Comparison of ENCODE assay signal across 9 cellular contexts in the genomic region with DNA sequence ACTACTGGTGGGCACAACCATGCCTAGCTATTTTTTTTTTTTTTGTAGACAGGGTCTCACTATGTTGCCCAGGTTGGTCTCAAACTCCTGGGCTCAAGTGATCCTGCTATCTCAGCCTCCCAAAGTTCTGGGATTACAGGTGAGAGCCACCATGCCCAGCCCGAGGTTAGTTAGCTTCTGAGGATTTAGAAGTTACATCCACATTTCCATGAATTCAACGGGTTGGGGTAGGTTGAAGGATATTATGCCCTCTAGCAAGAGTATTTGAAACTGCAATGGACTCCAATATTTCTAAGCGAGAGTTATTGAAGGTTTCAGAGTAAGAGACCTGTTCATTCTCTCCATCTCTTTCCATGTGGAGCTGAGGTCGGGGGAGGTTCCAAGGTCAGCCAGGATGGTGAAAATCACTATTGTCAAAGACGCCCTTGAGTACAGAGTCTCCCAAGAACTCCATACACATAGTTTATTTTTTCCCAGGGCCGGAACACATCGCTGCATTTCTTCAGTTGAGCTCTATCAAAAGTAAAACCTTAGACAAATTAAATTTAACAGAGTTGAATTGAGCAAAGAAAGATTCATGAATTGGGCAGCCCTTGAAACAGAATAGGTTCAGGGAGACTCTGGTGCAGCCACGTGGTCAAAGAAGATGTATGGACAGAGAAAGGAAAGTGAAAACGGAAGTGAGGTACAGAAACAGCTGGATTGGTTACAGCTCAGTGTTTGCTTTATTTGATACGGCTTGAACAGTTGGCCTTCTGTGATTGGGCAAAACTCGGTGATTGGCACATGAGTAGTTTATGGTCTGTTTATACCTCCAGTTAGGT. TPM values are rescaled to one million over a fixed set of nuclear protein-coding genes. Genes with fewer than 3 reads are reported as not detected.
DNase-seq lines count a peak whose midpoint lies in the region; ATAC-seq and TF ChIP-seq lines count a peak whose summit lies in the region.
"Had no signal": no experiment of that assay in that cellular context is flagged by ENCODE, and none has a peak within 500 bp of the region (broad histone marks: within the 10 kb centered on the region; RNA-seq: fewer than 3 reads in every experiment).

No MANE protein-coding gene starts in this region.

- no peak overlapping the region for H3K4me3 ChIP-seq in AG04450 (ENCODE audit: low read depth, low read length)
- H3K4me3 ChIP-seq in OCI-LY3 (ENCODE audit: low read length): no peak overlapping the region
- H3K4me3 ChIP-seq in epithelial cell of proximal tubule (ENCODE audit: low read depth, low read length): no peak overlapping the region

- no peak overlapping the region for H4K91ac ChIP-seq in H9 (ENCODE audit: insufficient read length, low read depth, low read length)

- no peaks in the 10 kb centered on the region for H3K23me2 ChIP-seq in H9 (ENCODE audit: insufficient read length, low read depth, low read length, poor library complexity, severe bottlenecking)

- no peaks in the 10 kb centered on the region for H3K4me1 ChIP-seq in H9 (ENCODE audit: insufficient read depth, low read length)
- peaks cover 14% of the 10 kb centered on the region for H3K4me1 ChIP-seq in OCI-LY3 (ENCODE audit: low read length)

- peaks cover 0 to 2% (median 0%) of the 10 kb centered on the region in 3 experiments; a peak in 3 of 7 replicates for H3K36me3 Mint-ChIP-seq in H9 (ENCODE audit: insufficient read depth in 1 of 3, low read depth in 3 of 3)
- peaks cover 0 to 8% (median 2%) of the 10 kb centered on the region in 3 donors for H3K36me3 Mint-ChIP-seq in naive thymus-derived CD8-positive, alpha-beta T cell

- H3K27me3 ChIP-seq in AG04450 (ENCODE audit: control insufficient read depth, insufficient read depth, low read length) (no peaks in the 10 kb centered on the region), H9 (ENCODE audit: insufficient read depth, low read length) (no peaks in the 10 kb centered on the region), OCI-LY3 (ENCODE audit: low read depth, low read length) (no peaks in the 10 kb centered on the region)

- H2AK5ac ChIP-seq in H9 (ENCODE audit: insufficient read length, low read length): no peak overlapping the region

- H3K4me1 Mint-ChIP-seq in H9: peaks cover 5 to 6% of the 10 kb centered on the region in 2 experiments; a peak in 2 of 4 replicates
- peaks cover 0 to 6% (median 0%) of the 10 kb centered on the region in 4 donors for H3K4me1 Mint-ChIP-seq in naive thymus-derived CD8-positive, alpha-beta T cell

- DNase-seq in AG04450 (ENCODE audit: low read depth, low spot score) (no peak), H9 (no peak), epithelial cell of proximal tubule (ENCODE audit: low read depth) (no peak), NCI-H2081 treated with DMSO at 0.1 percent for 48 hours (lab: John Stamatoyannopoulos, UW) (no peak), ureter (ENCODE audit: low spot score) (no peak)
- DNase-seq in activated effector memory CD4-positive, alpha-beta T cell treated with anti-CD3 and anti-CD28 coated beads, Interleukin-2, amount 50 U/mL, for 16 hours: no peak
- no peak for DNase-seq in naive thymus-derived CD8-positive, alpha-beta T cell
- DNase-seq: Right ventricle myocardium superior had no signal

- POLR2A ChIA-PET in AG04450 (lab: Yijun Ruan, JAX): no interaction called here
- POLR2A ChIA-PET in naive thymus-derived CD8-positive, alpha-beta T cell (lab: Charles Lee): no interaction called here

- peaks cover 2% of the 10 kb centered on the region; the same call in 1 of the 2 replicates for H3K27me3 Mint-ChIP-seq in H9 (ENCODE audit: low read depth)
- peaks cover 6 to 19% (median 10%) of the 10 kb centered on the region in 5 donors for H3K27me3 Mint-ChIP-seq in naive thymus-derived CD8-positive, alpha-beta T cell

- H3K9ac ChIP-seq in H9 (ENCODE audit: extremely low read depth, insufficient read length, low read length) (no peak overlapping the region), OCI-LY3 (ENCODE audit: low read length) (no peak overlapping the region)

- H3K36me3 ChIP-seq in OCI-LY3 (replicated peaks; ENCODE audit: low read depth, low read length): peaks cover 5% of the 10 kb centered on the region

- H3K4me3 Mint-ChIP-seq in H9: no peak overlapping the region
- H3K4me3 Mint-ChIP-seq in naive thymus-derived CD8-positive, alpha-beta T cell: no peak overlapping the region

- H3K4ac ChIP-seq in H9 (ENCODE audit: low read depth, low read length): no peak overlapping the region

- H4K5ac ChIP-seq in H9 (ENCODE audit: insufficient read length, low read depth, low read length): no peak overlapping the region

- H2AFZ ChIP-seq in H9 (ENCODE audit: low read length) (no peak overlapping the region), OCI-LY3 (ENCODE audit: low read depth, low read length) (no peak overlapping the region)

- H2BK15ac ChIP-seq in H9 (ENCODE audit: low read depth, low read length): no peak overlapping the region

- H3K79me1 ChIP-seq in H9 (ENCODE audit: insufficient read depth, low read depth, low read length, poor library complexity, severe bottlenecking): no peaks in the 10 kb centered on the region

- H3K4me2 ChIP-seq in H9 (ENCODE audit: insufficient read depth, insufficient read length, low read length): no peak overlapping the region
- H3K4me2 ChIP-seq in OCI-LY3 (ENCODE audit: low read length): no peak overlapping the region

- H3K27ac Mint-ChIP-seq in H9: no peak overlapping the region
- no peak overlapping the region for H3K27ac Mint-ChIP-seq in naive thymus-derived CD8-positive, alpha-beta T cell

- H4K20me1 ChIP-seq in H9 (ENCODE audit: control insufficient read depth, insufficient read depth, insufficient read length) (no peaks in the 10 kb centered on the region), OCI-LY3 (ENCODE audit: insufficient read depth, low read length) (no peaks in the 10 kb centered on the region)

- H3K27ac ChIP-seq in AG04450 (ENCODE audit: low read depth, low read length) (no peak overlapping the region), H9 (ENCODE audit: insufficient read length, low read depth, low read length) (no peak overlapping the region), OCI-LY3 (ENCODE audit: low read length) (peak overlapping the region; percentile 48; the same call in 1 of the 2 replicates)

- ATAC-seq in naive thymus-derived CD8-positive, alpha-beta T cell: no peak

- H2BK20ac ChIP-seq in H9 (ENCODE audit: low read depth, low read length, poor library complexity, severe bottlenecking): no peak overlapping the region

- no peak overlapping the region for H3K56ac ChIP-seq in H9 (ENCODE audit: insufficient read length, low read depth, low read length)

- H3K79me2 ChIP-seq in H9 (ENCODE audit: insufficient read depth, low read length) (no peaks in the 10 kb centered on the region), OCI-LY3 (ENCODE audit: low read length) (no peaks in the 10 kb centered on the region)

- H2BK5ac ChIP-seq in H9 (ENCODE audit: insufficient read length, low read length): no peak overlapping the region

- peaks cover 5 to 8% of the 10 kb centered on the region in 2 experiments; a peak in 4 of 5 replicates for H3K9me3 Mint-ChIP-seq in H9
- H3K9me3 Mint-ChIP-seq in naive thymus-derived CD8-positive, alpha-beta T cell: peaks cover 0 to 14% (median 0%) of the 10 kb centered on the region in 9 donors

- H4K8ac ChIP-seq in H9 (replicated peaks; ENCODE audit: insufficient read length, low read depth, low read length): no peak overlapping the region

- no peak overlapping the region for H3K14ac ChIP-seq in H9 (ENCODE audit: insufficient read depth, low read length)

- no peak overlapping the region for H2BK12ac ChIP-seq in H9 (ENCODE audit: insufficient read length, low read depth, low read length)

- WGBS in H9 (ENCODE audit: extremely low coverage, insufficient read length, low lambda C conversion rate): no CpG with 5 or more reads among the region's 11 CpGs

- no peak overlapping the region for H3T11ph ChIP-seq in H9 (ENCODE audit: low read length)

- TF ChIP-seq CTCF in AG04450 (IDR thresholded peaks at IDR 0.05; ENCODE audit: low read depth, low read length) (0 out of 2 replicates have a peak, but pooled peaks have one; percentile 4), H9 (conservative IDR thresholded peaks at IDR 0.05) (peak; percentile 33; the same call in 2 of the 3 replicates), OCI-LY3 (IDR thresholded peaks at IDR 0.05; ENCODE audit: low read depth, low read length) (no peak), epithelial cell of proximal tubule (conservative IDR thresholded peaks at IDR 0.05; ENCODE audit: low read depth, low read length) (peak; percentile 18)

- H2BK120ac ChIP-seq in H9 (ENCODE audit: low read depth, low read length, poor library complexity, severe bottlenecking): no peak overlapping the region

- no peaks in the 10 kb centered on the region for H3K9me3 ChIP-seq in AG04450 (ENCODE audit: control insufficient read depth, insufficient read depth, low read length)
- no peaks in the 10 kb centered on the region for H3K9me3 ChIP-seq in H9 (ENCODE audit: control insufficient read depth, low read depth, low read length)
- H3K9me3 ChIP-seq in OCI-LY3 (ENCODE audit: insufficient read depth, low read length): peaks cover 24% of the 10 kb centered on the region; the same call in 1 of the 2 replicates

- H3K18ac ChIP-seq in H9 (ENCODE audit: insufficient read length, low read depth, low read length): no peak overlapping the region

- CTCF ChIA-PET in AG04450 (lab: Charles Lee): interaction anchor here (0.9 to 2.3 kb wide), 6 partner anchors 8 to 408 kb away, joined by 3 to 13 read pairs (median 5); no protein-coding TSS in a partner anchor

- H3K23ac ChIP-seq in H9 (ENCODE audit: insufficient read length, low read depth, low read length): no peak overlapping the region

RNA-seq across cellular contexts. Expression of a gene that starts 19.0 kb away (rescaled TPM):
- 15.8 and 16.3 TPM in 2 replicates for polyA plus RNA-seq in AG04450 (2011; rRNA removed)
- polyA minus RNA-seq in AG04450 (2011; rRNA and poly(A)+ RNA removed): 17.5 and 22.7 TPM in 2 replicates
- total RNA-seq in H9 (2021): 8.8 and 9.1 TPM in 2 replicates
- total RNA-seq in epithelial cell of proximal tubule: 14.5 and 18.2 TPM in 2 replicates
- total RNA-seq in ureter: 61.3 TPM
- under 1 TPM; 0.13 to 0.14 TPM for total RNA-seq in naive thymus-derived CD8-positive, alpha-beta T cell
- polyA plus RNA-seq in naive thymus-derived CD8-positive, alpha-beta T cell: under 1 TPM in 2 of 3 donors, not detected in 1; 0.20 to 0.23 TPM

RNA-seq across cellular contexts. Expression of a gene that starts 27.3 kb away (rescaled TPM):
- 14.1 and 14.2 TPM in 2 replicates for polyA plus RNA-seq in AG04450 (2011; rRNA removed)
- 16.6 and 20.1 TPM in 2 replicates for polyA minus RNA-seq in AG04450 (2011; rRNA and poly(A)+ RNA removed)
- total RNA-seq in H9 (2021): 26.7 and 29.6 TPM in 2 replicates
- total RNA-seq in epithelial cell of proximal tubule: 10.6 and 13.7 TPM in 2 replicates
- 29.7 TPM for total RNA-seq in ureter
- total RNA-seq in naive thymus-derived CD8-positive, alpha-beta T cell: 10 to 100 TPM; 18.7 to 22.7 TPM
- 10 to 100 TPM; 12.6 to 14.0 (median 13.9) TPM for polyA plus RNA-seq in naive thymus-derived CD8-positive, alpha-beta T cell
